Comparison of ENCODE assay signal across 32 cellular contexts in genomic region chr4:155415662-155416061, GRCh38.
"Had no signal": no experiment of that assay in that cellular context is flagged by ENCODE, and none has a peak within 500 bp of the region (broad histone marks: within the 10 kb centered on the region; RNA-seq: fewer than 3 reads in every experiment).

No MANE protein-coding gene starts in this region.

- H3K4me3 ChIP-seq: adrenal gland, ascending aorta, esophagus squamous epithelium, gastroesophageal sphincter, heart right ventricle had no signal

- H3K9me3 ChIP-seq: adrenal gland, ascending aorta, esophagus squamous epithelium, gastroesophageal sphincter had no signal

- H3K4me1 ChIP-seq: adrenal gland, ascending aorta, esophagus squamous epithelium, heart right ventricle had no signal

- H3K27ac ChIP-seq: adrenal gland, ascending aorta, brain microvascular endothelial cell, epithelial cell of prostate, esophagus squamous epithelium, gastroesophageal sphincter, heart right ventricle, WERI-Rb-1 had no signal

- H3K36me3 ChIP-seq: adrenal gland, ascending aorta, brain microvascular endothelial cell, esophagus squamous epithelium, gastroesophageal sphincter, heart right ventricle, WERI-Rb-1 had no signal

- FAIRE-seq: bronchial epithelial cell, colon, endometrium, endothelial cell of umbilical vein had no signal

- ATAC-seq: activated CD4-positive, alpha-beta T cell treated with anti-CD3 and anti-CD28 coated beads for 36 hours; activated CD8-positive, alpha-beta memory T cell treated with anti-CD3 and anti-CD28 coated beads, Interleukin-2, amount 10 ng/mL, durations not matched to agents 7 days and 5 days; activated CD8-positive, alpha-beta T cell treated with anti-CD3 and anti-CD28 coated beads, Interleukin-2, amount 10 ng/mL, durations not matched to agents 7 days and 5 days; activated naive CD8-positive, alpha-beta T cell treated with anti-CD3 and anti-CD28 coated beads, Interleukin-2, amount 50 U/mL, for 24 hours; gastroesophageal sphincter; heart right ventricle; T-helper 17 cell had no signal

- DNase-seq: activated CD4-positive, alpha-beta memory T cell treated with anti-CD3 and anti-CD28 coated beads for 36 hours; activated CD4-positive, alpha-beta T cell treated with anti-CD3 and anti-CD28 coated beads for 36 hours; activated CD4-positive, alpha-beta T cell treated with anti-CD3 and anti-CD28 coated beads, Interleukin-2, amount 10 ng/mL, durations not matched to agents 24 days and 14 days; activated CD4-positive, CD25-positive, alpha-beta regulatory T cell; activated CD4-positive, CD25-positive, alpha-beta regulatory T cell treated with anti-CD3 and anti-CD28 coated beads, Interleukin-2, amount 50 U/mL, for 72 hours; activated CD8-positive, alpha-beta memory T cell treated with anti-CD3 and anti-CD28 coated beads, Interleukin-2, amount 10 ng/mL, durations not matched to agents 7 days and 5 days; activated CD8-positive, alpha-beta memory T cell treated with anti-CD3 and anti-CD28 coated beads, Interleukin-2, amount 50 U/mL, for 4 hours; activated CD8-positive, alpha-beta T cell treated with anti-CD3 and anti-CD28 coated beads, Interleukin-2, amount 10 ng/mL, durations not matched to agents 7 days and 5 days; activated effector memory CD4-positive, alpha-beta T cell treated with anti-CD3 and anti-CD28 coated beads, Interleukin-2, amount 50 U/mL, for 16 hours; activated naive CD4-positive, alpha-beta T cell treated with anti-CD3 and anti-CD28 coated beads for 36 hours; activated naive CD8-positive, alpha-beta T cell treated with anti-CD3 and anti-CD28 coated beads for 36 hours; activated naive CD8-positive, alpha-beta T cell treated with anti-CD3 and anti-CD28 coated beads, Interleukin-2, amount 50 U/mL, for 24 hours; activated T-cell treated with anti-CD3 and anti-CD28 coated beads, Interleukin-2, amount 50 U/mL, for 1 hour; activated T-cell treated with anti-CD3 and anti-CD28 coated beads, Interleukin-2, amount 50 U/mL, for 48 hours; adrenal gland; brain microvascular endothelial cell; cortex of kidney; effector CD8-positive, alpha-beta T cell; esophagus squamous epithelium; foreskin melanocyte; heart right ventricle; T-helper 1 cell; T-helper 17 cell; T1000; WERI-Rb-1 had no signal

- H3K27me3 ChIP-seq: adrenal gland, ascending aorta, brain microvascular endothelial cell, esophagus squamous epithelium, gastroesophageal sphincter had no signal
